Comparison of ENCODE assay signal across 21 cellular contexts in the genomic region with DNA sequence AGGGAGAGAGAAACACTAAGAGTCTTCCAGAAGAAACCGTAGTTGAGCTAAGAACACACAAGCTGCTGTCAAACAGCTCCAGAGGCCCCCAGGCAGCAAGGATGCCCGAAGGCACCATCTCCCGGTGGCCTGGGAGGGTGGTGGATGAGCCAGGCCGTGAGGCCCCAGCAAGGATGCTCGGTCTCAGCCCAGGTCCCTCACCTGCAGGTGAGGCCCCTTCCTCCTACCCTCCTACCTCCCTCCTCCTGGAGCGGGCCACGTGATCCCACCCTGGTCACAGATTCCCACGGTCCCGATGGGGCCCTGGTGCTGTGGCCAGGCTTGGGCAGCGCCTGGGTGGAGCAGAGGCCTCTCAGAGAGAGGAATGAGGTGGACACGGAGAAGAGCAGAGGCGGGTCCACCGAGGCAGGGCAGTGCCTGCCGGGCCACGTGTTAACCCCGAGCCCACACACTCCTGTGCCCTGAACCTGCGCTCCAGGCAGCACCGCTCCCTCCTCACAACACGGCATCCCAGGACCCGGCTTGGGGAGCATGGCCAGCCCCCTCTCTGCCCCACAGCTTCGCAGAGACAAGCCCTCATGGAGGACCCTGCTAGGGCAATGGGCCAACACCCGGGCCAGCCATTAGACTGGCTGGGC.
"Had no signal": no experiment of that assay in that cellular context is flagged by ENCODE, and none has a peak within 500 bp of the region (broad histone marks: within the 10 kb centered on the region; RNA-seq: fewer than 3 reads in every experiment).

No MANE protein-coding gene starts in this region.

- DNase-seq: effector CD4-positive, alpha-beta T cell; endodermal cell; foreskin melanocyte; heart right ventricle; lower lobe of right lung; midbrain; naive thymus-derived CD4-positive, alpha-beta T cell; spleen; stimulated activated CD4-positive, alpha-beta T cell treated with anti-CD3 and anti-CD28 coated beads, Interleukin-15, amount 100 ng/mL, for 24 hours; stimulated activated CD4-positive, alpha-beta T cell treated with anti-CD3 and anti-CD28 coated beads, Interleukin-1b, Interleukin-23, amount 100 ng/mL, for 48 hours; stimulated activated CD4-positive, alpha-beta T cell treated with anti-CD3 and anti-CD28 coated beads, Interleukin-4, amount 100 ng/mL, for 24 hours; stimulated activated naive B cell treated with anti-CD40 and anti-IgM and Interleukin-4, amounts not matched to agents 10 μg/mL and 1 μg/mL and 100 μg/mL, for 72 hours; stimulated activated naive CD8-positive, alpha-beta T cell treated with anti-CD3 and anti-CD28 coated beads, Interleukin-15, amount 100 ng/mL, for 72 hours; transverse colon had no signal

- H3K27me3 ChIP-seq: heart right ventricle, left lung, spleen, transverse colon had no signal

- H3K27me3 Mint-ChIP-seq: memory B cell; naive thymus-derived CD4-positive, alpha-beta T cell; stimulated activated naive B cell treated with anti-CD40 and anti-IgM and Interleukin-4, amounts not matched to agents 10 μg/mL and 1 μg/mL and 100 μg/mL, for 72 hours; stimulated activated naive CD8-positive, alpha-beta T cell treated with anti-CD3 and anti-CD28 coated beads, Interleukin-15, amount 100 ng/mL, for 72 hours had no signal

- H3K36me3 ChIP-seq: thoracic aorta, transverse colon had no signal

- H3K9me3 ChIP-seq: heart right ventricle, left lung, lower lobe of right lung, spleen, thoracic aorta, transverse colon had no signal

- FAIRE-seq: endothelial cell of umbilical vein, islet of Langerhans had no signal

- H3K4me1 ChIP-seq: left lung, lower lobe of right lung had no signal

- H3K4me3 Mint-ChIP-seq: endodermal cell; memory B cell; naive thymus-derived CD4-positive, alpha-beta T cell; stimulated activated naive B cell treated with anti-CD40 and anti-IgM and Interleukin-4, amounts not matched to agents 10 μg/mL and 1 μg/mL and 100 μg/mL, for 72 hours; stimulated activated naive CD8-positive, alpha-beta T cell treated with anti-CD3 and anti-CD28 coated beads, Interleukin-15, amount 100 ng/mL, for 72 hours had no signal

- H3K9me3 Mint-ChIP-seq: endodermal cell; memory B cell; naive thymus-derived CD4-positive, alpha-beta T cell; stimulated activated naive CD8-positive, alpha-beta T cell treated with anti-CD3 and anti-CD28 coated beads, Interleukin-15, amount 100 ng/mL, for 72 hours had no signal

- H3K4me1 Mint-ChIP-seq: naive thymus-derived CD4-positive, alpha-beta T cell; stimulated activated naive CD8-positive, alpha-beta T cell treated with anti-CD3 and anti-CD28 coated beads, Interleukin-15, amount 100 ng/mL, for 72 hours had no signal

- ATAC-seq: heart right ventricle; left lung; naive thymus-derived CD4-positive, alpha-beta T cell; sciatic nerve; stimulated activated naive B cell treated with anti-CD40 and anti-IgM and Interleukin-4, amounts not matched to agents 10 μg/mL and 1 μg/mL and 100 μg/mL, for 72 hours; stimulated activated naive CD8-positive, alpha-beta T cell treated with anti-CD3 and anti-CD28 coated beads, Interleukin-15, amount 100 ng/mL, for 72 hours had no signal

- H3K4me3 ChIP-seq: coronary artery, heart right ventricle, left lung, lower lobe of right lung, spleen, thoracic aorta, transverse colon had no signal

- H3K27ac ChIP-seq: coronary artery, heart right ventricle, left lung, lower lobe of right lung, thoracic aorta, transverse colon had no signal

- H3K36me3 Mint-ChIP-seq: naive thymus-derived CD4-positive, alpha-beta T cell had no signal

- H3K27ac Mint-ChIP-seq: endodermal cell; memory B cell; naive thymus-derived CD4-positive, alpha-beta T cell; stimulated activated naive B cell treated with anti-CD40 and anti-IgM and Interleukin-4, amounts not matched to agents 10 μg/mL and 1 μg/mL and 100 μg/mL, for 72 hours; stimulated activated naive CD8-positive, alpha-beta T cell treated with anti-CD3 and anti-CD28 coated beads, Interleukin-15, amount 100 ng/mL, for 72 hours had no signal
